Comparison of ENCODE assay signal across 23 cellular contexts in the genomic region with DNA sequence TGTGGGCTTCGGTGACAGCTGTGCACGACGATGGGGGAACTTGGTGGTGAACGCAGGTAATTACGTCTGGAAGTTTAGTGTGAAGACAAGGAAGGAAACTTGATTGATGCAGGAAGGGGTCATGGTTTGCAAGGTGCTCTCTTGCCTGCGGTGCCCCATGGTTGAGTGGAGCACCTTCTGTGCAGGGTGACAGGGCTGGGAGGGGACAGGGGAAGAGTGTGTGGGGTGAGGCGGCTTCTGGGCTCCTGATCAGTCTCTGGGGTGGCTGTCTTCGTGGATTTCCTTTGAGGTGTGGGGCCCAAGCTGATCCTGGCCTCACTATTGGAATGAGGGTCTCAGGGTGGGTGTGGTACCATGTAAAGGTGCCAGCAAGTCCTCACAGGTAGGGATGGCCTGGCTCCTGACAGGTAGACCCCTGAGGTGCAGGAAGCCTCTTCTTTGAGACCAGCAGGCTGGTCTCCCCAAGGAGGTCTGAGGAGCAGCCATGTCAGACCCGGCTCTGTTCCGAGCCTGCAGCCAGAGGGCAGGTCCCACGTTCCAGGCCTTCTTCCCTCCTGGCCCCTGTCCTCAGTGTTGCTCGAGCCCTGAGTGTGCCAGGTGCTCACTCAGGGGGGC.
"Had no signal": no experiment of that assay in that cellular context is flagged by ENCODE, and none has a peak within 500 bp of the region (broad histone marks: within the 10 kb centered on the region; RNA-seq: fewer than 3 reads in every experiment).

No MANE protein-coding gene starts in this region.

- H3K36me3 ChIP-seq: breast epithelium, pancreas, right lobe of liver, thoracic aorta had no signal

- H3K4me3 ChIP-seq: breast epithelium, pancreas, right lobe of liver, thoracic aorta had no signal

- H3K4me1 ChIP-seq: breast epithelium, pancreas, right lobe of liver had no signal

- H3K27ac ChIP-seq: breast epithelium, epithelial cell of prostate, pancreas, right lobe of liver, thoracic aorta had no signal

- H3K9me3 ChIP-seq: pancreas, right lobe of liver had no signal

- FAIRE-seq: endometrium, frontal cortex, pancreas had no signal

- H3K27me3 ChIP-seq: pancreas, right lobe of liver had no signal

- ATAC-seq: activated CD8-positive, alpha-beta T cell treated with anti-CD3 and anti-CD28 coated beads, Interleukin-2, amount 10 ng/mL, durations not matched to agents 7 days and 5 days; left ventricle myocardium superior; pancreas; right lobe of liver; stimulated activated naive CD8-positive, alpha-beta T cell treated with anti-CD3 and anti-CD28 coated beads, Interleukin-15, Interleukin-2, amounts not matched to agents 100 U/mL and 50 U/mL, for 24 hours had no signal

- DNase-seq: activated B cell treated with CpG ODN at 0.5 μM for 24 hours; activated CD8-positive, alpha-beta T cell treated with anti-CD3 and anti-CD28 coated beads, Interleukin-2, amount 10 ng/mL, durations not matched to agents 7 days and 5 days; activated gamma-delta T cell; activated naive CD4-positive, alpha-beta T cell treated with anti-CD3 and anti-CD28 coated beads, Interleukin-2, amount 10 ng/mL, durations not matched to agents 7 days and 5 days; activated naive CD8-positive, alpha-beta T cell treated with anti-CD3 and anti-CD28 coated beads, Interleukin-2, amount 10 ng/mL, durations not matched to agents 7 days and 5 days; activated T-cell treated with anti-CD3 and anti-CD28 coated beads, Interleukin-2, amount 50 U/mL, for 24 hours; dermis blood vessel endothelial cell; effector CD4-positive, alpha-beta T cell; left ventricle myocardium superior; nephron progenitor cell; nucleus accumbens; pancreas; right lobe of liver; stimulated activated CD4-positive, alpha-beta T cell treated with anti-CD3 and anti-CD28 coated beads, Interleukin-12 subunit alpha, Interleukin-12 subunit beta, amount 100 ng/mL, for 4 hours; stimulated activated CD4-positive, alpha-beta T cell treated with anti-CD3 and anti-CD28 coated beads, Interleukin-4, amount 100 ng/mL, for 1 hour; stimulated activated naive CD8-positive, alpha-beta T cell treated with anti-CD3 and anti-CD28 coated beads, Interleukin-15, Interleukin-2, amounts not matched to agents 100 U/mL and 50 U/mL, for 24 hours; T-helper 1 cell; trophoblast cell had no signal
